9 cellular contexts compared by ENCODE assay signal in genomic region chr18:49400398-49401072, GRCh38. TPM values are rescaled to one million over a fixed set of nuclear protein-coding genes. Genes with fewer than 3 reads are reported as not detected.
DNase-seq lines count a peak whose midpoint lies in the region; ATAC-seq and TF ChIP-seq lines count a peak whose summit lies in the region.
"Had no signal": no experiment of that assay in that cellular context is flagged by ENCODE, and none has a peak within 500 bp of the region (broad histone marks: within the 10 kb centered on the region; RNA-seq: fewer than 3 reads in every experiment).

No MANE protein-coding gene starts in this region.

- TF ChIP-seq CTCF in epithelial cell of proximal tubule (conservative IDR thresholded peaks at IDR 0.05; ENCODE audit: low read depth, low read length) (no peak), retinal pigment epithelial cell (conservative IDR thresholded peaks at IDR 0.05; ENCODE audit: low read depth, low read length) (no peak)

- H3K4me3 ChIP-seq in epithelial cell of proximal tubule (ENCODE audit: low read depth, low read length): no peak overlapping the region
- no peak overlapping the region for H3K4me3 ChIP-seq in retinal pigment epithelial cell (ENCODE audit: low read length)
- no peak overlapping the region for H3K4me3 ChIP-seq in effector memory CD4-positive, alpha-beta T cell (ENCODE audit: insufficient read depth, low read depth, low read length, poor library complexity, severe bottlenecking)
- H3K4me3 ChIP-seq: thyroid gland had no signal

- peaks cover 6% of the 10 kb centered on the region for H3K4me1 ChIP-seq in effector memory CD4-positive, alpha-beta T cell (ENCODE audit: control insufficient read depth, insufficient read depth, low read length, poor library complexity, severe bottlenecking)

- no peaks in the 10 kb centered on the region for H3K9me3 ChIP-seq in effector memory CD4-positive, alpha-beta T cell (ENCODE audit: control insufficient read depth, low read length)
- H3K9me3 ChIP-seq: thyroid gland had no signal

- H3K36me3 ChIP-seq in effector memory CD4-positive, alpha-beta T cell (ENCODE audit: control insufficient read depth, insufficient read depth, low read length): no peaks in the 10 kb centered on the region
- H3K36me3 ChIP-seq: thyroid gland had no signal

- no peak overlapping the region for H3K27ac ChIP-seq in effector memory CD4-positive, alpha-beta T cell (ENCODE audit: insufficient read depth, low read length, poor library complexity, severe bottlenecking)
- H3K27ac ChIP-seq: thyroid gland had no signal

- peak; percentile 66 for DNase-seq in epithelial cell of proximal tubule (ENCODE audit: low read depth)
- peak; percentile 22 for DNase-seq in retinal pigment epithelial cell (ENCODE audit: low read depth)
- no peak for DNase-seq in effector memory CD4-positive, alpha-beta T cell
- DNase-seq in GM03348 (ENCODE audit: low spot score): no peak

- no peaks in the 10 kb centered on the region for H3K27me3 ChIP-seq in effector memory CD4-positive, alpha-beta T cell (replicated peaks; ENCODE audit: control insufficient read depth, insufficient read depth, low read length, poor library complexity, severe bottlenecking)
- H3K27me3 ChIP-seq: thyroid gland had no signal

- ATAC-seq in GM19372 (IDR thresholded peaks at IDR 0.05; ENCODE audit: low read depth, unreplicated experiment) (peak; percentile 58), HG03159 (IDR thresholded peaks at IDR 0.05; ENCODE audit: unreplicated experiment) (peak; percentile 75), GM18502 (IDR thresholded peaks at IDR 0.05; ENCODE audit: poor library complexity, unreplicated experiment) (no peak), HG03025 (IDR thresholded peaks at IDR 0.05; ENCODE audit: low FRiP score, unreplicated experiment) (no peak)

RNA-seq across cellular contexts. Expression of gene DYM, which starts 59.9 kb away (rescaled TPM):
- 37.6 and 40.4 TPM in 2 replicates for total RNA-seq in epithelial cell of proximal tubule

Comparison
In these comparisons a context has a peak if more than half of its experiments do, and no peak if none do; other contexts are left out.
1. ATAC-seq: peak in GM19372 (single experiment) and HG03159 (single experiment); none in GM18502 (single experiment) and HG03025 (single experiment).
2. DNase-seq: peak in epithelial cell of proximal tubule (single experiment) and retinal pigment epithelial cell (single experiment); none in effector memory CD4-positive, alpha-beta T cell (0 of 3) and GM03348 (single experiment).